In the genomic region with DNA sequence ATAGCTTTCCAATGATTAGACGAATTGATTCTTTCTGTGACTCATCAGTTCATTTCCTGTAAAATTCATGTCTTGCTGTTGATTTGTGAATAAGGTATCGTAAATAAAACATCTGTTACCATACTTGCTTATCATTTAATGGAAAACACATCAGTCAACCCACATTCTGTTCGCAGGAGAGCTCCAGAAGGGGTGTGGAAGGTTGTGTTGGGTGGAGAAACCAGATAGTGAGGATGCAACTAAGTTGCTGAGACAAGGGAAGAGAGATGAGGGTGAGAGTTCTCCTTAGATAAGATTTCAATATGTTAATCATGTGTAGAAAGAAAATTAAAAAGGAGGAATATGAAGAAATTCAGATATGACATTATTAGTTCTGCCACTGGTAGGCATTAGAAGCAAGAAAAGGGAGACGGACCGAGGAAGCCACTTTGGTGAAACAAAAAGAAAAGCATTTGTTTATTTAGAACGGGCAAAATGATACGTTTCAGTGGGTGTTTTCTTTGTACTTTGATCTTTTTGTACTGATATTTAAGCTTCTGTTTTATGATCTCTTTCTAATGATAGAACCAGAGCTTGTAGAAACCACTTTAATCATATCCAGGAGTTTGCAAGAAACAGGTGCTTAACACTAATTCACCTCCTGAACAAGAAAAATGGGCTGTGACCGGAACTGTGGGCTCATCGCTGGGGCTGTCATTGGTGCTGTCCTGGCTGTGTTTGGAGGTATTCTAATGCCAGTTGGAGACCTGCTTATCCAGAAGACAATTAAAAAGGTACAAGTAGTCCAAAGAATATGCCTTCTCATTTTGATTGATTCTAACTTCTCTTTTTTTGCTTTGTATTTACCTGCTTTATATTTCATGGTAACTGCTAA, we compare ENCODE assay signal across 2 cellular contexts.
TF ChIP-seq lines count a peak whose summit lies in the region.

No MANE protein-coding gene starts in this region.

TF ChIP-seq in IMR-90, 13 proteins besides CTCF, POLR2A, EP300 and RAD21:
- TF ChIP-seq, protein P1, sequence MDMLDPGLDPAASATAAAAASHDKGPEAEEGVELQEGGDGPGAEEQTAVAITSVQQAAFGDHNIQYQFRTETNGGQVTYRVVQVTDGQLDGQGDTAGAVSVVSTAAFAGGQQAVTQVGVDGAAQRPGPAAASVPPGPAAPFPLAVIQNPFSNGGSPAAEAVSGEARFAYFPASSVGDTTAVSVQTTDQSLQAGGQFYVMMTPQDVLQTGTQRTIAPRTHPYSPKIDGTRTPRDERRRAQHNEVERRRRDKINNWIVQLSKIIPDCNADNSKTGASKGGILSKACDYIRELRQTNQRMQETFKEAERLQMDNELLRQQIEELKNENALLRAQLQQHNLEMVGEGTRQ (IDR thresholded peaks at IDR 0.05; ENCODE audit: low read depth, low read length) = no peak
- TF ChIP-seq SMC3 (IDR thresholded peaks at IDR 0.05; ENCODE audit: low read depth, low read length) (no peak), NFE2L2 (IDR thresholded peaks at IDR 0.05; ENCODE audit: low read depth, low read length) (no peak), CEBPB (IDR thresholded peaks at IDR 0.05; ENCODE audit: low read depth, low read length) (no peak), MAFK (IDR thresholded peaks at IDR 0.05; ENCODE audit: low read depth, low read length) (no peak), MAZ (IDR thresholded peaks at IDR 0.05; ENCODE audit: borderline replicate concordance, low read depth, low read length) (no peak), FOS (IDR thresholded peaks at IDR 0.05; ENCODE audit: low read depth, low read length) (no peak), CHD1 (IDR thresholded peaks at IDR 0.05; ENCODE audit: low read depth, low read length) (no peak), MXI1 (IDR thresholded peaks at IDR 0.05; ENCODE audit: borderline replicate concordance, low read depth, low read length) (no peak), ELK1 (IDR thresholded peaks at IDR 0.05; ENCODE audit: borderline replicate concordance, low read depth, low read length) (no peak)

TF ChIP-seq in K562, 482 proteins besides CTCF, POLR2A, EP300 and RAD21:
- TF ChIP-seq ARID1B (IDR thresholded peaks at IDR 0.05) (no peak), MAFG (tag; conservative IDR thresholded peaks at IDR 0.05) (no peak), THRAP3 (IDR thresholded peaks at IDR 0.05; ENCODE audit: borderline replicate concordance) (no peak), CBFA2T3 (IDR thresholded peaks at IDR 0.05) (peak; percentile 15; the same call in 1 of the 2 replicates), GTF2A2 (tag; IDR thresholded peaks at IDR 0.05) (no peak), CBX2 (IDR thresholded peaks at IDR 0.05; ENCODE audit: insufficient read depth, low read length, poor library complexity, severe bottlenecking) (no peak), ILK (tag; IDR thresholded peaks at IDR 0.05; ENCODE audit: borderline replicate concordance, low read depth) (no peak)
- TF ChIP-seq, protein P2, sequence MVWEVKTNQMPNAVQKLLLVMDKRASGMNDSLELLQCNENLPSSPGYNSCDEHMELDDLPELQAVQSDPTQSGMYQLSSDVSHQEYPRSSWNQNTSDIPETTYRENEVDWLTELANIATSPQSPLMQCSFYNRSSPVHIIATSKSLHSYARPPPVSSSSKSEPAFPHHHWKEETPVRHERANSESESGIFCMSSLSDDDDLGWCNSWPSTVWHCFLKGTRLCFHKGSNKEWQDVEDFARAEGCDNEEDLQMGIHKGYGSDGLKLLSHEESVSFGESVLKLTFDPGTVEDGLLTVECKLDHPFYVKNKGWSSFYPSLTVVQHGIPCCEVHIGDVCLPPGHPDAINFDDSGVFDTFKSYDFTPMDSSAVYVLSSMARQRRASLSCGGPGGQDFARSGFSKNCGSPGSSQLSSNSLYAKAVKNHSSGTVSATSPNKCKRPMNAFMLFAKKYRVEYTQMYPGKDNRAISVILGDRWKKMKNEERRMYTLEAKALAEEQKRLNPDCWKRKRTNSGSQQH (CRISPR knock-in tag; IDR thresholded peaks at IDR 0.05) = no peak
- TF ChIP-seq, protein P3, sequence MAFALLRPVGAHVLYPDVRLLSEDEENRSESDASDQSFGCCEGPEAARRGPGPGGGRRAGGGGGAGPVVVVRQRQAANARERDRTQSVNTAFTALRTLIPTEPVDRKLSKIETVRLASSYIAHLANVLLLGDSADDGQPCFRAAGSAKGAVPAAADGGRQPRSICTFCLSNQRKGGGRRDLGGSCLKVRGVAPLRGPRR (CRISPR knock-in tag; IDR thresholded peaks at IDR 0.05) = no peak
